Comparison of ENCODE assay signal across 8 cellular contexts in genomic region chr1:48697066-48697707, GRCh38.
DNase-seq lines count a peak whose midpoint lies in the region; ATAC-seq, FAIRE-seq and TF ChIP-seq lines count a peak whose summit lies in the region.

No MANE protein-coding gene starts in this region.

- H3K4me1 ChIP-seq in esophagus squamous epithelium (peaks cover 0 to 11% (median 0%) of the 10 kb centered on the region in 3 donors), upper lobe of right lung (no peaks in the 10 kb centered on the region)

- peaks cover 3% of the 10 kb centered on the region for H3K27me3 Mint-ChIP-seq in activated CD8-positive, alpha-beta memory T cell treated with anti-CD3 and anti-CD28 coated beads, Interleukin-2, amount 10 ng/mL, durations not matched to agents 7 days and 5 days
- H3K27me3 Mint-ChIP-seq in neural crest cell (ENCODE audit: low read depth): peaks cover 42% of the 10 kb centered on the region

- H3K9me3 ChIP-seq in esophagus squamous epithelium: no peaks in the 10 kb centered on the region
- H3K9me3 ChIP-seq in upper lobe of right lung: no peaks in the 10 kb centered on the region

- H3K4me1 Mint-ChIP-seq in activated CD8-positive, alpha-beta memory T cell treated with anti-CD3 and anti-CD28 coated beads, Interleukin-2, amount 10 ng/mL, durations not matched to agents 7 days and 5 days: no peaks in the 10 kb centered on the region
- H3K4me1 Mint-ChIP-seq in neural crest cell: no peaks in the 10 kb centered on the region

- H3K27me3 ChIP-seq in esophagus squamous epithelium (peaks cover 0 to 56% (median 0%) of the 10 kb centered on the region in 4 donors), upper lobe of right lung (no peaks in the 10 kb centered on the region)

- FAIRE-seq in GM12892 (lab: Jason Lieb, UNC): peak; percentile 90

- CTCF ChIA-PET in activated CD8-positive, alpha-beta memory T cell treated with anti-CD3 and anti-CD28 coated beads, Interleukin-2, amount 10 ng/mL, durations not matched to agents 7 days and 5 days (lab: Charles Lee): interaction anchor here (0.8 to 2.2 kb wide), 3 partner anchors 19 to 209 kb away, joined by 3 to 6 read pairs (median 4); no protein-coding TSS in a partner anchor

- ATAC-seq in HG03103 (IDR thresholded peaks at IDR 0.05; ENCODE audit: low read depth, unreplicated experiment) (peak; percentile 68), upper lobe of right lung (peak; percentile 62)
- ATAC-seq in activated CD8-positive, alpha-beta memory T cell treated with anti-CD3 and anti-CD28 coated beads, Interleukin-2, amount 10 ng/mL, durations not matched to agents 7 days and 5 days: no peak

- no peaks in the 10 kb centered on the region for H3K9me3 Mint-ChIP-seq in activated CD8-positive, alpha-beta memory T cell treated with anti-CD3 and anti-CD28 coated beads, Interleukin-2, amount 10 ng/mL, durations not matched to agents 7 days and 5 days (ENCODE audit: low read depth)
- H3K9me3 Mint-ChIP-seq in neural crest cell: no peaks in the 10 kb centered on the region

- H3K27ac Mint-ChIP-seq in activated CD8-positive, alpha-beta memory T cell treated with anti-CD3 and anti-CD28 coated beads, Interleukin-2, amount 10 ng/mL, durations not matched to agents 7 days and 5 days: no peak overlapping the region
- H3K27ac Mint-ChIP-seq in neural crest cell (ENCODE audit: unreplicated experiment): no peak overlapping the region

- intact Hi-C loops in esophagus squamous epithelium (cut with DNase I): no loop called here
- intact Hi-C loops in upper lobe of right lung (cut with DNase I): no loop called here

- no peak overlapping the region for H3K27ac ChIP-seq in esophagus squamous epithelium
- no peak overlapping the region for H3K27ac ChIP-seq in upper lobe of right lung

- TF ChIP-seq POLR2A in GM12892 (IDR thresholded peaks at IDR 0.05; ENCODE audit: low read depth, low read length) (no peak), esophagus squamous epithelium (IDR thresholded peaks at IDR 0.05) (no peak)

- H3K4me3 ChIP-seq in esophagus squamous epithelium: no peak overlapping the region
- H3K4me3 ChIP-seq in upper lobe of right lung: no peak overlapping the region

- H3K36me3 ChIP-seq in esophagus squamous epithelium (no peaks in the 10 kb centered on the region), upper lobe of right lung (no peaks in the 10 kb centered on the region)

- H3K36me3 Mint-ChIP-seq in activated CD8-positive, alpha-beta memory T cell treated with anti-CD3 and anti-CD28 coated beads, Interleukin-2, amount 10 ng/mL, durations not matched to agents 7 days and 5 days: no peaks in the 10 kb centered on the region
- H3K36me3 Mint-ChIP-seq in neural crest cell (ENCODE audit: low read depth): no peaks in the 10 kb centered on the region

- peak; percentile 64 for DNase-seq in AG08395 (ENCODE audit: low spot score)
- DNase-seq in GM12892 (ENCODE audit: insufficient read length): no peak
- DNase-seq in NCI-H774 (lab: John Stamatoyannopoulos, UW): peak; percentile 62
- DNase-seq in activated CD8-positive, alpha-beta memory T cell treated with anti-CD3 and anti-CD28 coated beads, Interleukin-2, amount 10 ng/mL, durations not matched to agents 7 days and 5 days: peak; percentile 59
- no peak for DNase-seq in esophagus squamous epithelium (lab: John Stamatoyannopoulos, UW)
- peak; percentile 82 for DNase-seq in neural crest cell (ENCODE audit: low read depth, low spot score)
- peak; percentile 75 for DNase-seq in upper lobe of right lung

- TF ChIP-seq CTCF in esophagus squamous epithelium (IDR thresholded peaks at IDR 0.05): peak; percentile 68 to 88 (median 80)
- TF ChIP-seq CTCF in neural crest cell (conservative IDR thresholded peaks at IDR 0.05): peak; percentile 90
- TF ChIP-seq CTCF in upper lobe of right lung (IDR thresholded peaks at IDR 0.05): peak; percentile 94

- WGBS in esophagus squamous epithelium, 2 donors: 17 to 30% methylated on average over 3 to 5 of the region's 5 CpGs

- no peak overlapping the region for H3K4me3 Mint-ChIP-seq in activated CD8-positive, alpha-beta memory T cell treated with anti-CD3 and anti-CD28 coated beads, Interleukin-2, amount 10 ng/mL, durations not matched to agents 7 days and 5 days
- H3K4me3 Mint-ChIP-seq in neural crest cell: no peak overlapping the region

Comparison
In these comparisons a context has a peak if more than half of its experiments do, and no peak if none do; other contexts are left out.
1. DNase-seq: peak in AG08395 (single experiment), NCI-H774 (single experiment), activated CD8-positive, alpha-beta memory T cell treated with anti-CD3 and anti-CD28 coated beads, Interleukin-2, amount 10 ng/mL, durations not matched to agents 7 days and 5 days (single experiment), neural crest cell (single experiment) and upper lobe of right lung (single experiment); none in GM12892 (single experiment) and esophagus squamous epithelium (single experiment).
2. Peak in every context shown above with its lines, with median percentiles within 50 percentile points of each other: CTCF ChIP-seq.